ENCODE assay signal across 25 cellular contexts in genomic region chr20:9930142-9930541, GRCh38.
"Had no signal": no experiment of that assay in that cellular context is flagged by ENCODE, and none has a peak within 500 bp of the region (broad histone marks: within the 10 kb centered on the region; RNA-seq: fewer than 3 reads in every experiment).

No MANE protein-coding gene starts in this region.

- H2AFZ ChIP-seq: PC-9 had no signal

- H3K9me3 ChIP-seq: SJSA1, SK-N-SH had no signal

- H3K4me1 ChIP-seq: SJSA1 had no signal

- H3K27me3 ChIP-seq: MG63, SJSA1 had no signal

- H3K27ac ChIP-seq: KMS-11, PC-9, RWPE1, SJSA1 had no signal

- H3K9ac ChIP-seq: KMS-11, SK-N-SH had no signal

- H3K4me2 ChIP-seq: KMS-11, PC-9, SK-N-SH had no signal

- FAIRE-seq: RCC 7860 had no signal

- DNase-seq: Karpas-422, KBM-7, MG63, NCI-H1048, NCI-H1105, NCI-H1417 treated with DMSO at 0.1 percent for 48 hours, NCI-H1436 treated with DMSO at 0.1 percent for 48 hours, NCI-H1694 treated with DMSO at 0.1 percent for 48 hours, NCI-H187 treated with DMSO at 0.1 percent for 48 hours, NCI-H2081, NCI-H2171 treated with DMSO at 0.1 percent for 48 hours, NCI-H2227 treated with DMSO at 0.1 percent for 48 hours, NCI-H446, NCI-H524 treated with DMSO at 0.1 percent for 48 hours, NCI-H526 treated with DMSO at 0.1 percent for 48 hours, PC-9, SIG-M5, SK-N-SH, SW 1271 had no signal

- ATAC-seq: Panc1, Right ventricle myocardium inferior had no signal

- H3K4me3 ChIP-seq: MG63, PC-9, SJSA1 had no signal

- H3K36me3 ChIP-seq: MG63, SJSA1 had no signal
